10 cellular contexts compared by ENCODE assay signal in genomic region chr10:88707429-88708110, GRCh38. TPM values are rescaled to one million over a fixed set of nuclear protein-coding genes. Genes with fewer than 3 reads are reported as not detected.
DNase-seq lines count a peak whose midpoint lies in the region; ATAC-seq, FAIRE-seq and TF ChIP-seq lines count a peak whose summit lies in the region.
"Had no signal": no experiment of that assay in that cellular context is flagged by ENCODE, and none has a peak within 500 bp of the region (broad histone marks: within the 10 kb centered on the region; RNA-seq: fewer than 3 reads in every experiment).

No MANE protein-coding gene starts in this region.

- no peak overlapping the region for H3K27ac Mint-ChIP-seq in T-helper 2 cell treated with Interferon-gamma antibody and Interleukin-4, amounts not matched to agents 5 μg/mL and 100 μg/mL, for 36 hours

- H2BK5ac ChIP-seq in H1 (ENCODE audit: low read depth, low read length), result no peak overlapping the region

- no peak for FAIRE-seq in H1 (lab: Jason Lieb, UNC)

- no peak overlapping the region for H2BK120ac ChIP-seq in H1 (replicated peaks; ENCODE audit: low read depth, low read length)

- H2AFZ ChIP-seq in H1 (ENCODE audit: low read length), result no peak overlapping the region

- H3K9me3 ChIP-seq in MG63, result no peaks in the 10 kb centered on the region
- no peaks in the 10 kb centered on the region for H3K9me3 ChIP-seq in H1 (ENCODE audit: insufficient read depth in 2 of 2, low read depth in 1 of 2, low read length in 1 of 2)
- H3K9me3 ChIP-seq: pancreas had no signal

- H3K18ac ChIP-seq in H1 (ENCODE audit: extremely low read depth, low read length), result no peak overlapping the region

- CTCF ChIA-PET in H1 (lab: Charles Lee; ENCODE audit: partially characterized antibody), result interaction anchor here (0.9 kb wide), 2 partner anchors 21 to 48 kb away, joined by 3 read pairs; no protein-coding TSS in a partner anchor

- no peaks in the 10 kb centered on the region for H4K20me1 ChIP-seq in H1 (replicated peaks in 1 of 2; ENCODE audit: control insufficient read depth in 1 of 2, insufficient read depth in 2 of 2, low read length in 2 of 2)

- H3K27me3 ChIP-seq in MG63, result no peaks in the 10 kb centered on the region
- peaks cover 17 to 43% (median 32%) of the 10 kb centered on the region in 4 experiments; a peak in 6 of 7 replicates for H3K27me3 ChIP-seq in H1 (replicated peaks in 1 of 4; ENCODE audit: control insufficient read depth in 3 of 4, extremely low read depth in 1 of 4, insufficient read depth in 3 of 4, low read length in 3 of 4)
- H3K27me3 ChIP-seq: pancreas had no signal

- no peak overlapping the region for H2BK20ac ChIP-seq in H1 (ENCODE audit: low read length)

- no peaks in the 10 kb centered on the region for H3K79me1 ChIP-seq in H1 (ENCODE audit: low read depth, low read length)

- H3K4me3 ChIP-seq in MG63 (no peak overlapping the region), H1 (ENCODE audit: extremely low read depth in 1 of 4, insufficient read depth in 2 of 4, low read depth in 3 of 4, low read length in 4 of 4) (0 out of 8 replicates have a peak overlapping the region, but pooled peaks of 1 of the 4 experiments have one; percentile 19), skeletal muscle cell (ENCODE audit: low read depth, low read length) (no peak overlapping the region)
- H3K4me3 ChIP-seq: pancreas had no signal

- H3K4me3 Mint-ChIP-seq in T-helper 2 cell treated with Interferon-gamma antibody and Interleukin-4, amounts not matched to agents 5 μg/mL and 100 μg/mL, for 36 hours, result no peak overlapping the region

- TF ChIP-seq POLR2A in H1 (IDR thresholded peaks at IDR 0.05; ENCODE audit: control extremely low read depth in 1 of 2, low read depth in 2 of 2, low read length in 2 of 2), result no peak

- TF ChIP-seq RAD21 in H1 (IDR thresholded peaks at IDR 0.05 in 1 of 2, conservative IDR thresholded peaks at IDR 0.05 in 1 of 2; ENCODE audit: low read depth in 2 of 2, low read length in 2 of 2), result no peak

- no peaks in the 10 kb centered on the region for H3K36me3 Mint-ChIP-seq in T-helper 2 cell treated with Interferon-gamma antibody and Interleukin-4, amounts not matched to agents 5 μg/mL and 100 μg/mL, for 36 hours (ENCODE audit: low read depth)

- no peak overlapping the region for H3K4ac ChIP-seq in H1 (replicated peaks; ENCODE audit: insufficient read length, low read depth, low read length)

- H3K27ac ChIP-seq in H1 (ENCODE audit: low read depth, low read length), result no peak overlapping the region
- H3K27ac ChIP-seq: pancreas had no signal

- peaks cover 0 to 5% (median 2%) of the 10 kb centered on the region in 4 experiments; a peak in 1 of 7 replicates for H3K4me1 ChIP-seq in H1 (replicated peaks in 1 of 4; ENCODE audit: control insufficient read depth in 3 of 4, insufficient read depth in 4 of 4, low read length in 3 of 4)
- H3K4me1 ChIP-seq: pancreas had no signal

- H3K23me2 ChIP-seq in H1 (ENCODE audit: low read depth, low read length), result no peaks in the 10 kb centered on the region

- H3K9ac ChIP-seq in H1 (replicated peaks in 1 of 4; ENCODE audit: extremely low read depth in 1 of 4, low read depth in 3 of 4, low read length in 3 of 4), result no peak overlapping the region

- peak; percentile 25 for DNase-seq in T-helper 2 cell treated with Interferon-gamma antibody and Interleukin-4, amounts not matched to agents 5 μg/mL and 100 μg/mL, for 36 hours (ENCODE audit: low spot score)
- DNase-seq in T-helper 2 cell (no peak), MG63 (peak; percentile 16), H1 (ENCODE audit: low read depth in 1 of 2, low spot score in 2 of 2) (no peak), skeletal muscle cell (ENCODE audit: low read depth) (peak; percentile 43), NCI-H1105 (lab: John Stamatoyannopoulos, UW) (no peak)
- DNase-seq: pancreas had no signal

- no peak overlapping the region for H4K91ac ChIP-seq in H1 (replicated peaks; ENCODE audit: insufficient read length, low read length)

- H3K79me2 ChIP-seq in H1 (ENCODE audit: control insufficient read depth in 1 of 2, insufficient read depth in 2 of 2, low read length in 2 of 2), result no peaks in the 10 kb centered on the region

- TF ChIP-seq EP300 in H1 (IDR thresholded peaks at IDR 0.05; ENCODE audit: borderline replicate concordance in 1 of 2, low read depth in 2 of 2, low read length in 2 of 2), result no peak

- H4K5ac ChIP-seq in H1 (ENCODE audit: insufficient read length, low read depth, low read length), result no peak overlapping the region

- POLR2A ChIA-PET in H1 (lab: Charles Lee; ENCODE audit: partially characterized antibody), result no interaction called here

- 65% methylated on average over 1 of the region's 1 CpG; no CpG with 5 or more reads in 1 of the 2 experiments for WGBS in H1 (ENCODE audit: extremely low coverage in 1 of 2, insufficient coverage in 1 of 2, insufficient read length in 1 of 2, insufficient replicate concordance in 2 of 2, low coverage in 1 of 2, low lambda C conversion rate in 2 of 2, missing lambda C conversion rate in 1 of 2), 2 experiments

- no peak overlapping the region for H3K14ac ChIP-seq in H1 (ENCODE audit: insufficient read length)

- no peak overlapping the region for H4K8ac ChIP-seq in H1 (ENCODE audit: extremely low read depth, insufficient read depth, low read length)

- H3K23ac ChIP-seq in H1 (ENCODE audit: insufficient read length), result no peak overlapping the region

- peaks cover 26% of the 10 kb centered on the region for H3K27me3 Mint-ChIP-seq in T-helper 2 cell treated with Interferon-gamma antibody and Interleukin-4, amounts not matched to agents 5 μg/mL and 100 μg/mL, for 36 hours (ENCODE audit: low read depth)

- no peak overlapping the region for H2BK15ac ChIP-seq in H1 (ENCODE audit: low read length)

- ATAC-seq in GM18868 (IDR thresholded peaks at IDR 0.05; ENCODE audit: unreplicated experiment) (no peak), GM21723 (IDR thresholded peaks at IDR 0.05; ENCODE audit: unreplicated experiment) (no peak)

- no peak overlapping the region for H2AK5ac ChIP-seq in H1 (ENCODE audit: low read depth, low read length)

- H2BK12ac ChIP-seq in H1 (ENCODE audit: low read depth, low read length), result no peak overlapping the region

- H3K4me2 ChIP-seq in H1 (ENCODE audit: insufficient read depth in 1 of 2, low read depth in 2 of 2, low read length in 2 of 2), result peak overlapping the region in 1 of 2 experiments; percentile 13; a peak in 1 of 4 replicates

- no peaks in the 10 kb centered on the region for H3K36me3 ChIP-seq in MG63
- no peaks in the 10 kb centered on the region; a peak in 1 of 8 replicates for H3K36me3 ChIP-seq in H1 (ENCODE audit: control insufficient read depth in 2 of 4, insufficient read depth in 4 of 4, low read length in 3 of 4)
- H3K36me3 ChIP-seq: pancreas had no signal

- no peaks in the 10 kb centered on the region for H3K4me1 Mint-ChIP-seq in T-helper 2 cell treated with Interferon-gamma antibody and Interleukin-4, amounts not matched to agents 5 μg/mL and 100 μg/mL, for 36 hours (ENCODE audit: low read depth)

- TF ChIP-seq CTCF in H1 (IDR thresholded peaks at IDR 0.05; ENCODE audit: control extremely low read depth in 1 of 3, insufficient read depth in 1 of 3, low read depth in 1 of 3, low read length in 3 of 3), result no peak

- H3K9me3 Mint-ChIP-seq in T-helper 2 cell treated with Interferon-gamma antibody and Interleukin-4, amounts not matched to agents 5 μg/mL and 100 μg/mL, for 36 hours, result no peaks in the 10 kb centered on the region

- H3K56ac ChIP-seq in H1 (replicated peaks; ENCODE audit: insufficient read length, low read depth, low read length), result no peak overlapping the region

TF ChIP-seq in H1, 55 proteins besides CTCF, POLR2A, EP300 and RAD21 (continues in another document):
- TF ChIP-seq KDM5A (IDR thresholded peaks at IDR 0.05; ENCODE audit: low read length), result no peak
- TF ChIP-seq JUND (IDR thresholded peaks at IDR 0.05; ENCODE audit: low read length), result peak; percentile 19; the same call in 1 of the 2 replicates

RNA-seq across cellular contexts. Expression of gene LIPK, which starts 1.5 kb away (rescaled TPM):
- total RNA-seq in MG63 (2014; rRNA removed; shearing (Covaris generic); ENCODE audit: low replicate concordance), result not detected in 2 replicates
- total RNA-seq in H1 (2021; fragmentation: NEBNext Ultra II Directional; extraction: Animal tissue kit (Norgen Biotek cat#: 25700)), result not detected in 2 replicates
- polyA plus RNA-seq in H1 (2011; rRNA removed), result not detected in 2 replicates
- not detected for polyA plus RNA-seq in H1 (2011; cell fraction: cytosol; rRNA removed)
- polyA plus RNA-seq in H1 (2011; cell fraction: nucleus; rRNA removed), result not detected
- polyA plus RNA-seq in H1 (2012, experiment 1 of 2), result not detected in 4 replicates
- not detected for polyA plus RNA-seq in H1 (2012, experiment 2 of 2)
- polyA plus RNA-seq in H1 (2013, experiment 1 of 2), result not detected
- polyA plus RNA-seq in H1 (2013, experiment 2 of 2), result not detected
- polyA minus RNA-seq in H1 (2011; rRNA and poly(A)+ RNA removed), result not detected in 2 replicates
- not detected for polyA minus RNA-seq in H1 (2011; cell fraction: cytosol; rRNA and poly(A)+ RNA removed)
- not detected for polyA minus RNA-seq in H1 (2011; cell fraction: nucleus; rRNA and poly(A)+ RNA removed)
- total RNA-seq: pancreas, SK-MEL-5 had no signal
- polyA plus RNA-seq: pancreas had no signal

RNA-seq across cellular contexts. Expression of gene LIPF, which starts 43.3 kb away (rescaled TPM):
- total RNA-seq in MG63 (2014; rRNA removed; shearing (Covaris generic); ENCODE audit: low replicate concordance), result not detected in 2 replicates
- not detected in 2 replicates for total RNA-seq in H1 (2021; fragmentation: NEBNext Ultra II Directional; extraction: Animal tissue kit (Norgen Biotek cat#: 25700))
- polyA plus RNA-seq in H1 (2011; rRNA removed), result not detected in 2 replicates
- polyA plus RNA-seq in H1 (2011; cell fraction: cytosol; rRNA removed), result not detected
- polyA plus RNA-seq in H1 (2011; cell fraction: nucleus; rRNA removed), result not detected
- not detected in 4 replicates for polyA plus RNA-seq in H1 (2012, experiment 1 of 2)
- not detected for polyA plus RNA-seq in H1 (2012, experiment 2 of 2)
- polyA plus RNA-seq in H1 (2013, experiment 1 of 2), result not detected
- polyA plus RNA-seq in H1 (2013, experiment 2 of 2), result not detected
- not detected in 2 replicates for polyA minus RNA-seq in H1 (2011; rRNA and poly(A)+ RNA removed)
- polyA minus RNA-seq in H1 (2011; cell fraction: cytosol; rRNA and poly(A)+ RNA removed), result not detected
- not detected for polyA minus RNA-seq in H1 (2011; cell fraction: nucleus; rRNA and poly(A)+ RNA removed)
- total RNA-seq: pancreas, SK-MEL-5 had no signal

RNA-seq across cellular contexts. Expression of gene LIPN, which starts 52.2 kb away (rescaled TPM):
- 0.10 TPM in 1 of 2 replicates, not detected in the other for total RNA-seq in MG63 (2014; rRNA removed; shearing (Covaris generic); ENCODE audit: low replicate concordance)
- total RNA-seq in H1 (2021; fragmentation: NEBNext Ultra II Directional; extraction: Animal tissue kit (Norgen Biotek cat#: 25700)), result not detected in 2 replicates
- polyA plus RNA-seq in H1 (2011; rRNA removed), result not detected in 2 replicates
- not detected for polyA plus RNA-seq in H1 (2011; cell fraction: cytosol; rRNA removed)
- not detected for polyA plus RNA-seq in H1 (2011; cell fraction: nucleus; rRNA removed)
- polyA plus RNA-seq in H1 (2012, experiment 1 of 2), result not detected in 4 replicates
- polyA plus RNA-seq in H1 (2012, experiment 2 of 2), result not detected
- not detected for polyA plus RNA-seq in H1 (2013, experiment 1 of 2)
- polyA plus RNA-seq in H1 (2013, experiment 2 of 2), result not detected
- polyA minus RNA-seq in H1 (2011; rRNA and poly(A)+ RNA removed), result not detected in 2 replicates
- not detected for polyA minus RNA-seq in H1 (2011; cell fraction: cytosol; rRNA and poly(A)+ RNA removed)
- polyA minus RNA-seq in H1 (2011; cell fraction: nucleus; rRNA and poly(A)+ RNA removed), result not detected
- total RNA-seq: pancreas, SK-MEL-5 had no signal
- polyA plus RNA-seq: pancreas had no signal

Comparison
In these comparisons a context has a peak if more than half of its experiments do, and no peak if none do; other contexts are left out.
1. DNase-seq: peak in T-helper 2 cell treated with Interferon-gamma antibody and Interleukin-4, amounts not matched to agents 5 μg/mL and 100 μg/mL, for 36 hours (single experiment), MG63 (single experiment) and skeletal muscle cell (single experiment); none in T-helper 2 cell (0 of 5), H1 (0 of 2) and NCI-H1105 (single experiment).